In genomic region chr5:176921669-176922196, GRCh38 we compare ENCODE assay signal across 19 cellular contexts. TPM values are rescaled to one million over a fixed set of nuclear protein-coding genes. Genes with fewer than 3 reads are reported as not detected.
A peak's percentile ranks its signal among the peaks of the same experiment; 100 is the strongest.
DNase-seq lines count a peak whose midpoint lies in the region; ATAC-seq and TF ChIP-seq lines count a peak whose summit lies in the region.
"Had no signal": no experiment of that assay in that cellular context is flagged by ENCODE, and none has a peak within 500 bp of the region (broad histone marks: within the 10 kb centered on the region; RNA-seq: fewer than 3 reads in every experiment).

No MANE protein-coding gene starts in this region.

- H3K14ac ChIP-seq in H9 (ENCODE audit: insufficient read depth, low read length): no peak overlapping the region

- no peak overlapping the region for H2BK5ac ChIP-seq in H9 (ENCODE audit: insufficient read length, low read length)

- H3K4me3 ChIP-seq in fibroblast of lung (replicated peaks in 1 of 4; ENCODE audit: control extremely low read depth in 1 of 4, insufficient read depth in 1 of 4, low read depth in 3 of 4, low read length in 4 of 4): no peak overlapping the region

- H3K9ac ChIP-seq in H9 (ENCODE audit: extremely low read depth, insufficient read length, low read length) (no peak overlapping the region), fibroblast of lung (ENCODE audit: insufficient read depth, low read length) (no peak overlapping the region)

- no peak overlapping the region for H3K18ac ChIP-seq in H9 (ENCODE audit: insufficient read length, low read depth, low read length)

- no peak overlapping the region for H4K8ac ChIP-seq in H9 (replicated peaks; ENCODE audit: insufficient read length, low read depth, low read length)

- no peak overlapping the region for H2BK20ac ChIP-seq in H9 (ENCODE audit: low read depth, low read length, poor library complexity, severe bottlenecking)

- no peak overlapping the region for H2BK12ac ChIP-seq in H9 (ENCODE audit: insufficient read length, low read depth, low read length)

- H4K20me1 ChIP-seq in H9 (ENCODE audit: control insufficient read depth, insufficient read depth, insufficient read length) (no peaks in the 10 kb centered on the region), fibroblast of lung (ENCODE audit: control insufficient read depth, extremely low read depth, insufficient read depth, low read length) (no peaks in the 10 kb centered on the region)

- H3K4me2 ChIP-seq in H9 (ENCODE audit: insufficient read depth, insufficient read length, low read length) (no peak overlapping the region), fibroblast of lung (ENCODE audit: extremely low read depth, insufficient read depth, low read length) (no peak overlapping the region)

- H3K56ac ChIP-seq in H9 (ENCODE audit: insufficient read length, low read depth, low read length): no peak overlapping the region

- H2BK120ac ChIP-seq in H9 (ENCODE audit: low read depth, low read length, poor library complexity, severe bottlenecking): no peak overlapping the region

- H3K4me1 ChIP-seq in H9 (ENCODE audit: insufficient read depth, low read length) (no peaks in the 10 kb centered on the region), fibroblast of lung (ENCODE audit: control insufficient read depth, extremely low read depth, insufficient read depth, low read length) (no peaks in the 10 kb centered on the region)

- no peak overlapping the region for H4K5ac ChIP-seq in H9 (ENCODE audit: insufficient read length, low read depth, low read length)

- TF ChIP-seq CTCF in H9 (conservative IDR thresholded peaks at IDR 0.05) (no peak), fibroblast of lung (conservative IDR thresholded peaks at IDR 0.05 in 1 of 2, IDR thresholded peaks at IDR 0.05 in 1 of 2; ENCODE audit: low read depth in 1 of 2, low read length in 2 of 2) (no peak), omental fat pad (IDR thresholded peaks at IDR 0.05) (no peak)

- H3K4me1 Mint-ChIP-seq in H9: peaks cover 0 to 13% of the 10 kb centered on the region in 2 experiments; a peak in 2 of 4 replicates
- no peaks in the 10 kb centered on the region for H3K4me1 Mint-ChIP-seq in activated T-helper 17 cell treated with anti-CD3 and anti-CD28 coated beads, Interleukin-2, amount 50 U/mL, for 72 hours
- H3K4me1 Mint-ChIP-seq: CD14-positive monocyte had no signal

- no peak overlapping the region for H3T11ph ChIP-seq in H9 (ENCODE audit: low read length)

- H3K27ac Mint-ChIP-seq in H9: peak overlapping the region; percentile 0 to 13 (median 12); a peak in 4 of 7 replicates
- peak overlapping the region; percentile 0 for H3K27ac Mint-ChIP-seq in activated T-helper 17 cell treated with anti-CD3 and anti-CD28 coated beads, Interleukin-2, amount 50 U/mL, for 72 hours

- H3K36me3 ChIP-seq in fibroblast of lung (ENCODE audit: control insufficient read depth, insufficient read depth, low read length): no peaks in the 10 kb centered on the region

- no peak overlapping the region for H2BK15ac ChIP-seq in H9 (ENCODE audit: low read depth, low read length)

- no peak overlapping the region for H2AK5ac ChIP-seq in H9 (ENCODE audit: insufficient read length, low read length)

- H3K4me3 Mint-ChIP-seq in H9: no peak overlapping the region
- H3K4me3 Mint-ChIP-seq in activated T-helper 17 cell treated with anti-CD3 and anti-CD28 coated beads, Interleukin-2, amount 50 U/mL, for 72 hours: no peak overlapping the region
- H3K4me3 Mint-ChIP-seq: CD14-positive monocyte had no signal

- H3K9me3 Mint-ChIP-seq in H9: no peaks in the 10 kb centered on the region
- no peaks in the 10 kb centered on the region for H3K9me3 Mint-ChIP-seq in activated T-helper 17 cell treated with anti-CD3 and anti-CD28 coated beads, Interleukin-2, amount 50 U/mL, for 72 hours

- H3K4ac ChIP-seq in H9 (ENCODE audit: low read depth, low read length): no peak overlapping the region

- no CpG with 5 or more reads among the region's 3 CpGs for WGBS in H9 (ENCODE audit: extremely low coverage, insufficient read length, low lambda C conversion rate)

- ATAC-seq in activated T-helper 17 cell treated with anti-CD3 and anti-CD28 coated beads, Interleukin-2, amount 50 U/mL, for 72 hours (replicated peaks): no peak
- ATAC-seq in omental fat pad (ENCODE audit: low FRiP score): no peak
- ATAC-seq: HCT116 had no signal

- H3K27ac ChIP-seq in H9 (ENCODE audit: insufficient read length, low read depth, low read length) (no peak overlapping the region), fibroblast of lung (ENCODE audit: insufficient read depth, low read length) (no peak overlapping the region)

- H3K27me3 Mint-ChIP-seq in H9 (ENCODE audit: low read depth): no peaks in the 10 kb centered on the region
- H3K27me3 Mint-ChIP-seq in activated T-helper 17 cell treated with anti-CD3 and anti-CD28 coated beads, Interleukin-2, amount 50 U/mL, for 72 hours: no peaks in the 10 kb centered on the region

- H2AFZ ChIP-seq in H9 (ENCODE audit: low read length) (no peak overlapping the region), fibroblast of lung (ENCODE audit: low read length) (no peak overlapping the region)

- H3K79me1 ChIP-seq in H9 (ENCODE audit: insufficient read depth, low read depth, low read length, poor library complexity, severe bottlenecking): no peaks in the 10 kb centered on the region

- H3K9me3 ChIP-seq in H9 (ENCODE audit: control insufficient read depth, low read depth, low read length) (no peaks in the 10 kb centered on the region), fibroblast of lung (ENCODE audit: control insufficient read depth, insufficient read depth, low read depth, low read length) (no peaks in the 10 kb centered on the region)

- no peak overlapping the region for H4K91ac ChIP-seq in H9 (ENCODE audit: insufficient read length, low read depth, low read length)

- H3K79me2 ChIP-seq in H9 (ENCODE audit: insufficient read depth, low read length): no peaks in the 10 kb centered on the region
- no peaks in the 10 kb centered on the region for H3K79me2 ChIP-seq in fibroblast of lung (ENCODE audit: control insufficient read depth, insufficient read depth, low read length)

- H3K27me3 ChIP-seq in H9 (ENCODE audit: insufficient read depth, low read length) (no peaks in the 10 kb centered on the region), fibroblast of lung (ENCODE audit: control insufficient read depth, insufficient read depth, low read length) (no peaks in the 10 kb centered on the region)

- DNase-seq in H9 (no peak), fibroblast of lung (ENCODE audit: low read depth in 2 of 2) (peak; percentile 6 to 28), retina (peak; percentile 41), omental fat pad (ENCODE audit: low spot score) (no peak), globus pallidus (ENCODE audit: low spot score) (no peak), mesenteric fat pad (ENCODE audit: low spot score) (no peak)
- DNase-seq: ACHN, AML-193, COR-L47, KBM-7, NCI-H1417 treated with DMSO at 0.1 percent for 48 hours, NCI-H1930, NCI-H748 treated with DMSO at 0.1 percent for 48 hours, OCI-M1, RPMI8226, SIG-M5 had no signal

- no peak overlapping the region for H3K23ac ChIP-seq in H9 (ENCODE audit: insufficient read length, low read depth, low read length)

- H3K23me2 ChIP-seq in H9 (ENCODE audit: insufficient read length, low read depth, low read length, poor library complexity, severe bottlenecking): no peaks in the 10 kb centered on the region

- peaks cover 0 to 28% (median 14%) of the 10 kb centered on the region in 3 experiments; a peak in 6 of 7 replicates for H3K36me3 Mint-ChIP-seq in H9 (ENCODE audit: insufficient read depth in 1 of 3, low read depth in 3 of 3)
- H3K36me3 Mint-ChIP-seq in activated T-helper 17 cell treated with anti-CD3 and anti-CD28 coated beads, Interleukin-2, amount 50 U/mL, for 72 hours (ENCODE audit: low read depth): peaks cover 75% of the 10 kb centered on the region

RNA-seq across cellular contexts. Expression of gene HK3, which starts 22.6 kb away (rescaled TPM):
- total RNA-seq in H9 (2021) (not detected in 2 replicates), fibroblast of lung (under 0.01 TPM in 1 of 2 replicates, not detected in the other), omental fat pad (10 to 100 TPM; 12.2 to 61.6 (median 26.7) TPM), mesenteric fat pad (41.1 TPM)
- under 1 TPM; 0.29 to 0.76 TPM for total RNA-seq in activated T-helper 17 cell treated with anti-CD3 and anti-CD28 coated beads, Interleukin-2, amount 50 U/mL, for 72 hours
- not detected in 2 replicates for polyA plus RNA-seq in fibroblast of lung
- polyA plus RNA-seq in fibroblast of lung (2012): not detected in 2 replicates
- not detected in 2 replicates for polyA minus RNA-seq in fibroblast of lung (ENCODE audit: low replicate concordance)

Comparison
In these comparisons a context has a peak if more than half of its experiments do, and no peak if none do; other contexts are left out.
1. DNase-seq: peak in fibroblast of lung (2 of 2) and retina (single experiment); none in H9 (single experiment), omental fat pad (single experiment), globus pallidus (single experiment) and mesenteric fat pad (single experiment).
2. RNA of gene HK3, which starts 22.6 kb away (total RNA-seq): 41.1 TPM in mesenteric fat pad (single experiment) and 12.2 to 61.6 TPM in omental fat pad; 0.29 to 0.76 TPM in activated T-helper 17 cell treated with anti-CD3 and anti-CD28 coated beads, Interleukin-2, amount 50 U/mL, for 72 hours, not detected in H9 and under 0.01 TPM in fibroblast of lung; every median in the first group is over 4 times any median in the second.